Comparison of ENCODE assay signal across 8 cellular contexts in genomic region chr10:15084502-15084922, GRCh38. TPM values are rescaled to one million over a fixed set of nuclear protein-coding genes. Genes with fewer than 3 reads are reported as not detected.
A peak's percentile ranks its signal among the peaks of the same experiment; 100 is the strongest.
DNase-seq lines count a peak whose midpoint lies in the region; ATAC-seq, FAIRE-seq and TF ChIP-seq lines count a peak whose summit lies in the region.

No MANE protein-coding gene starts in this region.

- peak overlapping the region in 1 of 2 donors; percentile 17 for H3K9ac ChIP-seq in kidney (ENCODE audit: low read length in 2 of 2)

- in situ Hi-C loops in Caki2 (cut with HindIII; ENCODE audit: low pct_unique_long_range_greater_than_20kb, low sequenced_read_pairs) = no loop called here

- H3K36me3 ChIP-seq in bronchial epithelial cell (ENCODE audit: control insufficient read depth, insufficient read depth, low read length) = no peaks in the 10 kb centered on the region
- H3K36me3 ChIP-seq in kidney (ENCODE audit: control insufficient read depth in 1 of 2, insufficient read depth in 2 of 2, low read length in 2 of 2) = no peaks in the 10 kb centered on the region

- H3K27me3 ChIP-seq in bronchial epithelial cell (ENCODE audit: control insufficient read depth, insufficient read depth, low read length) = no peaks in the 10 kb centered on the region

- TF ChIP-seq CTCF in bronchial epithelial cell (IDR thresholded peaks at IDR 0.05; ENCODE audit: insufficient read depth, low read length, severe bottlenecking) (no peak), kidney (IDR thresholded peaks at IDR 0.05; ENCODE audit: borderline replicate concordance, extremely low read depth, insufficient read depth) (peak; percentile 24)

- intact Hi-C loops in kidney (cut with DNase I) = no loop called here

- FAIRE-seq in bronchial epithelial cell (lab: Jason Lieb, UNC) = peak; percentile 88
- peak; percentile 99 for FAIRE-seq in kidney (lab: Jason Lieb, UNC)

- no peak for ATAC-seq in HG03442 (IDR thresholded peaks at IDR 0.05; ENCODE audit: unreplicated experiment)
- no peak for ATAC-seq in GM21619 (IDR thresholded peaks at IDR 0.05; ENCODE audit: unreplicated experiment)

- H3K4me3 ChIP-seq in bronchial epithelial cell (ENCODE audit: low read depth, low read length) = peak overlapping the region; percentile 22
- peak overlapping the region; percentile 70 to 80 for H3K4me3 ChIP-seq in kidney (ENCODE audit: low read length in 2 of 2)

- peak; percentile 97 for DNase-seq in Caki2 (ENCODE audit: low read depth)
- DNase-seq in NCI-H2029 (lab: John Stamatoyannopoulos, UW) = peak; percentile 11
- peak; percentile 92 for DNase-seq in bronchial epithelial cell (ENCODE audit: low read depth)
- no peak for DNase-seq in kidney
- peak in 21 of 49 donors; percentile 2 to 59 (median 17) for DNase-seq in substantia nigra (lab: John Stamatoyannopoulos, UW)
- DNase-seq in SKM-1 treated with dmso at 0.1 percent for 144 hours (lab: John Stamatoyannopoulos, UW; ENCODE audit: unreplicated experiment) = no peak

- no peaks in the 10 kb centered on the region for H3K9me3 ChIP-seq in kidney (ENCODE audit: control insufficient read depth in 1 of 2, low read length in 2 of 2)

- H3K27ac ChIP-seq in kidney (ENCODE audit: low read depth in 2 of 2, low read length in 2 of 2) (peak overlapping the region; percentile 18 to 37), substantia nigra (ENCODE audit: low read depth, low read length, poor library complexity, severe bottlenecking) (peak overlapping the region; percentile 26)

- H3K4me1 ChIP-seq in kidney (ENCODE audit: control insufficient read depth in 1 of 2, insufficient read depth in 1 of 2, low read depth in 1 of 2, low read length in 2 of 2) = peaks cover 3 to 8% of the 10 kb centered on the region in 2 donors

RNA-seq across cellular contexts. Expression of gene ACBD7, which starts 4.1 kb away (rescaled TPM):
- total RNA-seq in Caki2 (2014; rRNA removed; shearing (Covaris generic); ENCODE audit: low replicate concordance) = 7.0 and 7.5 TPM in 2 replicates
- total RNA-seq in bronchial epithelial cell (0.13 and 0.26 TPM in 2 replicates), kidney (0.50 TPM)
- polyA plus RNA-seq in kidney (ENCODE audit: insufficient read depth, low read depth, low replicate concordance) = 0.56 TPM

RNA-seq across cellular contexts. Expression of gene RPP38, which starts 12.6 kb away (rescaled TPM):
- 10.9 and 15.0 TPM in 2 replicates for total RNA-seq in Caki2 (2014; rRNA removed; shearing (Covaris generic); ENCODE audit: low replicate concordance)
- total RNA-seq in bronchial epithelial cell = 10.3 and 18.4 TPM in 2 replicates
- total RNA-seq in kidney = 18.1 TPM
- 20.1 TPM for polyA plus RNA-seq in kidney (ENCODE audit: insufficient read depth, low read depth, low replicate concordance)

RNA-seq across cellular contexts. Expression of gene OLAH, which starts 40.8 kb away (rescaled TPM):
- total RNA-seq in Caki2 (2014; rRNA removed; shearing (Covaris generic); ENCODE audit: low replicate concordance) = 0.17 and 1.8 TPM in 2 replicates
- total RNA-seq in bronchial epithelial cell = 16.3 and 26.0 TPM in 2 replicates
- total RNA-seq in kidney = 0.50 TPM
- 0.52 TPM for polyA plus RNA-seq in kidney (ENCODE audit: insufficient read depth, low read depth, low replicate concordance)

Comparison
In these comparisons a context has a peak if more than half of its experiments do, and no peak if none do; other contexts are left out.
1. DNase-seq: peak in Caki2 (single experiment), NCI-H2029 (single experiment) and bronchial epithelial cell (single experiment); none in kidney (single experiment) and SKM-1 treated with dmso at 0.1 percent for 144 hours (single experiment).